ENCODE assay signal across 8 cellular contexts in the genomic region with DNA sequence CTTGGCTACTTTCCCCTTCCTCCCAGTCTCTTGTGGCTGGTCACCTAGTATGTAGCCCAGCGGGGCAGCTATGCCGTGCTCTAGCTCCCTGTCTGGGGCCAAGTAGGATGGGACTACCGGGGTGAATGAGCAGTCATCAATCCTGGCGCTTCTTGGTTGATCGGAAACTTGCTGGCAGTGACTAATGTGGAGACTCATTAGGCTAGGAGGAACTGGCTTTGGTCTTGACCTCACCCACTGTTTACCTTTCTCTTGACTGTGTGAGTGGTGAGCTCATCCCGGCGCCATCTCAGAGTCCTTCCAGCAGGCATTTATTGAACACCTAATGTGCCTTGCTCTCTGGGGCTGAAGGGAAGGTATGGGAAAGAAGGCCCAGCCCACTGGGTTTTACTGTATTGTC. TPM values are rescaled to one million over a fixed set of nuclear protein-coding genes. Genes with fewer than 3 reads are reported as not detected.
A peak's percentile ranks its signal among the peaks of the same experiment; 100 is the strongest.
DNase-seq lines count a peak whose midpoint lies in the region; ATAC-seq, FAIRE-seq and TF ChIP-seq lines count a peak whose summit lies in the region.

No MANE protein-coding gene starts in this region.

- TF ChIP-seq CTCF in endothelial cell (IDR thresholded peaks at IDR 0.05; ENCODE audit: unreplicated experiment) (no peak), pancreas (IDR thresholded peaks at IDR 0.05) (no peak)
- no peak for TF ChIP-seq CTCF in CD8-positive, alpha-beta T cell (IDR thresholded peaks at IDR 0.05)

- 36 to 39% methylated on average over 7 of the region's 7 CpGs for WGBS in pancreas, 2 donors

- POLR2A ChIA-PET in CD8-positive, alpha-beta T cell (lab: Charles Lee) = no interaction called here

- no peaks in the 10 kb centered on the region for H3K9me3 ChIP-seq in pancreas
- no peaks in the 10 kb centered on the region for H3K9me3 ChIP-seq in CD8-positive, alpha-beta T cell (ENCODE audit: low read length)

- no peak for FAIRE-seq in pancreas (lab: Jason Lieb, UNC)

- peaks cover 46% of the 10 kb centered on the region for H3K4me1 Mint-ChIP-seq in endothelial cell (ENCODE audit: unreplicated experiment)
- H3K4me1 Mint-ChIP-seq in CD8-positive, alpha-beta T cell (ENCODE audit: low read depth) = peaks cover 39% of the 10 kb centered on the region

- no peak overlapping the region for H3K4me3 Mint-ChIP-seq in endothelial cell (ENCODE audit: unreplicated experiment)
- no peak overlapping the region for H3K4me3 Mint-ChIP-seq in CD8-positive, alpha-beta T cell

- H3K4me3 ChIP-seq in pancreas = no peak overlapping the region
- no peak overlapping the region for H3K4me3 ChIP-seq in CD8-positive, alpha-beta T cell (ENCODE audit: low read depth, low read length)

- peak; percentile 69 for DNase-seq in DMS153 (lab: John Stamatoyannopoulos, UW)
- DNase-seq in NCI-H460 (ENCODE audit: extremely low read depth, low read depth) = peak; percentile 91
- DNase-seq in endothelial cell (ENCODE audit: low spot score) = no peak
- DNase-seq in pancreas = peak in 5 of 6 donors; percentile 59 to 73 (median 64)
- no peak for DNase-seq in CD8-positive, alpha-beta T cell

- peak; percentile 49 to 72 (median 60) for ATAC-seq in pancreas
- ATAC-seq in GM19455 (IDR thresholded peaks at IDR 0.05; ENCODE audit: unreplicated experiment) = no peak
- ATAC-seq in HG03432 (IDR thresholded peaks at IDR 0.05; ENCODE audit: unreplicated experiment) = no peak
- no peak for ATAC-seq in GM21717 (IDR thresholded peaks at IDR 0.05; ENCODE audit: unreplicated experiment)
- no peak for ATAC-seq in CD8-positive, alpha-beta T cell

- H3K9me3 Mint-ChIP-seq in endothelial cell (ENCODE audit: unreplicated experiment) = no peaks in the 10 kb centered on the region
- no peaks in the 10 kb centered on the region for H3K9me3 Mint-ChIP-seq in CD8-positive, alpha-beta T cell

- peaks cover 6% of the 10 kb centered on the region for H3K27me3 Mint-ChIP-seq in endothelial cell (ENCODE audit: unreplicated experiment)
- H3K27me3 Mint-ChIP-seq in CD8-positive, alpha-beta T cell (ENCODE audit: low read depth) = no peaks in the 10 kb centered on the region

- CTCF ChIA-PET in CD8-positive, alpha-beta T cell (lab: Charles Lee) = no interaction called here

- intact Hi-C loops in pancreas (cut with DNase I) = no loop called here
- intact Hi-C loops in CD8-positive, alpha-beta T cell (cut with DNase I, micrococcal nuclease) = no loop called here

- no peaks in the 10 kb centered on the region for H3K36me3 ChIP-seq in pancreas
- H3K36me3 ChIP-seq in CD8-positive, alpha-beta T cell (ENCODE audit: insufficient read depth, low read length) = no peaks in the 10 kb centered on the region

- H3K4me1 ChIP-seq in pancreas = peaks cover 58 to 79% (median 65%) of the 10 kb centered on the region in 3 donors
- peaks cover 33% of the 10 kb centered on the region for H3K4me1 ChIP-seq in CD8-positive, alpha-beta T cell (ENCODE audit: insufficient read depth, low read length)

- H3K27me3 ChIP-seq in pancreas = no peaks in the 10 kb centered on the region
- no peaks in the 10 kb centered on the region for H3K27me3 ChIP-seq in CD8-positive, alpha-beta T cell (ENCODE audit: insufficient read depth, low read length)

- H3K36me3 Mint-ChIP-seq in endothelial cell (ENCODE audit: low read depth, unreplicated experiment) = peaks cover 11% of the 10 kb centered on the region
- H3K36me3 Mint-ChIP-seq in CD8-positive, alpha-beta T cell = no peaks in the 10 kb centered on the region

- H3K27ac ChIP-seq in pancreas = peak overlapping the region; percentile 86 to 94 (median 88)
- no peak overlapping the region for H3K27ac ChIP-seq in CD8-positive, alpha-beta T cell (ENCODE audit: low read depth, low read length)

- H3K27ac Mint-ChIP-seq in endothelial cell (ENCODE audit: unreplicated experiment) = peak overlapping the region; percentile 4
- H3K27ac Mint-ChIP-seq in CD8-positive, alpha-beta T cell = no peak overlapping the region

RNA-seq across cellular contexts. Expression of a gene that starts 16.0 kb away (rescaled TPM):
- 16.4 and 20.6 TPM in 2 replicates for total RNA-seq in NCI-H460 (2014; rRNA removed; shearing (Covaris generic))
- 44.0 and 63.7 TPM in 2 replicates for polyA plus RNA-seq in NCI-H460 (2014; cell fraction: nucleus; rRNA removed)
- total RNA-seq in endothelial cell (ENCODE audit: unreplicated experiment) = 31.4 TPM
- total RNA-seq in pancreas = 10 to 100 TPM; 33.3 to 60.7 (median 41.0) TPM
- polyA plus RNA-seq in pancreas = 10 to 100 TPM; 33.8 to 42.0 TPM
- 1 to 10 TPM; 2.5 to 2.7 TPM for total RNA-seq in CD8-positive, alpha-beta T cell

Comparison
In these comparisons a context has a peak if more than half of its experiments do, and no peak if none do; other contexts are left out.
1. DNase-seq: peak in DMS153 (single experiment), NCI-H460 (single experiment) and pancreas (5 of 6); none in endothelial cell (single experiment) and CD8-positive, alpha-beta T cell (0 of 7).
2. ATAC-seq: peak in pancreas (4 of 4); none in GM19455 (single experiment), HG03432 (single experiment), GM21717 (single experiment) and CD8-positive, alpha-beta T cell (single experiment).